In genomic region chr2:128062571-128062970, GRCh38 we compare ENCODE assay signal across 23 cellular contexts.
"Had no signal": no experiment of that assay in that cellular context is flagged by ENCODE, and none has a peak within 500 bp of the region (broad histone marks: within the 10 kb centered on the region; RNA-seq: fewer than 3 reads in every experiment).

No MANE protein-coding gene starts in this region.

- ATAC-seq: effector memory CD8-positive, alpha-beta T cell; gastrocnemius medialis; naive thymus-derived CD4-positive, alpha-beta T cell; natural killer cell had no signal

- H3K4me1 Mint-ChIP-seq: naive thymus-derived CD4-positive, alpha-beta T cell had no signal

- H3K27ac ChIP-seq: epithelial cell of prostate, esophagus squamous epithelium, gastrocnemius medialis, heart right ventricle, left lung, lower lobe of right lung had no signal

- H3K4me1 ChIP-seq: esophagus squamous epithelium, gastrocnemius medialis, heart right ventricle, left lung, lower lobe of right lung had no signal

- H3K9me3 ChIP-seq: esophagus squamous epithelium, gastrocnemius medialis, heart right ventricle, left lung, lower lobe of right lung had no signal

- H3K27ac Mint-ChIP-seq: dendritic cell treated with granulocyte-macrophage colony-stimulating factor and Interleukin-4, amounts not matched to agents 40 ng/mL and 50 ng/mL, for 4 days; effector memory CD8-positive, alpha-beta T cell; endodermal cell; mesothelial cell of epicardium; natural killer cell had no signal

- H3K27me3 ChIP-seq: esophagus squamous epithelium, gastrocnemius medialis, left lung had no signal

- H3K27me3 Mint-ChIP-seq: dendritic cell treated with granulocyte-macrophage colony-stimulating factor and Interleukin-4, amounts not matched to agents 40 ng/mL and 50 ng/mL, for 4 days had no signal

- H3K4me3 Mint-ChIP-seq: dendritic cell treated with granulocyte-macrophage colony-stimulating factor and Interleukin-4, amounts not matched to agents 40 ng/mL and 50 ng/mL, for 4 days; effector memory CD8-positive, alpha-beta T cell; endodermal cell; mesothelial cell of epicardium; naive thymus-derived CD4-positive, alpha-beta T cell; natural killer cell had no signal

- DNase-seq: cortex of kidney; effector CD8-positive, alpha-beta T cell; effector memory CD8-positive, alpha-beta T cell; endodermal cell; erythroblast; esophagus squamous epithelium; foreskin fibroblast; foreskin melanocyte; gastrocnemius medialis; glutamatergic neuron; head of caudate nucleus; heart right ventricle; hippocampal formation; left cardiac atrium; left lung; left ventricle myocardium superior; lower lobe of right lung; mesenchymal stem cell; naive thymus-derived CD4-positive, alpha-beta T cell; natural killer cell had no signal

- H3K4me3 ChIP-seq: esophagus squamous epithelium, gastrocnemius medialis, heart right ventricle, left lung, lower lobe of right lung had no signal

- H3K36me3 ChIP-seq: esophagus squamous epithelium, gastrocnemius medialis, heart right ventricle, left lung, lower lobe of right lung had no signal

- H3K9me3 Mint-ChIP-seq: dendritic cell treated with granulocyte-macrophage colony-stimulating factor and Interleukin-4, amounts not matched to agents 40 ng/mL and 50 ng/mL, for 4 days; effector memory CD8-positive, alpha-beta T cell; endodermal cell; mesothelial cell of epicardium; naive thymus-derived CD4-positive, alpha-beta T cell; natural killer cell had no signal

- H3K36me3 Mint-ChIP-seq: mesothelial cell of epicardium; naive thymus-derived CD4-positive, alpha-beta T cell; natural killer cell had no signal
